In genomic region chr12:12032771-12033588, GRCh38 we compare ENCODE assay signal across 1 cellular context.
TF ChIP-seq lines count a peak whose summit lies in the region.

No MANE protein-coding gene starts in this region.

TF ChIP-seq in H1, 55 proteins besides CTCF, POLR2A, EP300 and RAD21 (continued from another document):
- TF ChIP-seq JUND (IDR thresholded peaks at IDR 0.05; ENCODE audit: low read length): no peak
TF ChIP-seq in H1: peak in this region for 5.
